Comparison of ENCODE assay signal across 9 cellular contexts in the genomic region with DNA sequence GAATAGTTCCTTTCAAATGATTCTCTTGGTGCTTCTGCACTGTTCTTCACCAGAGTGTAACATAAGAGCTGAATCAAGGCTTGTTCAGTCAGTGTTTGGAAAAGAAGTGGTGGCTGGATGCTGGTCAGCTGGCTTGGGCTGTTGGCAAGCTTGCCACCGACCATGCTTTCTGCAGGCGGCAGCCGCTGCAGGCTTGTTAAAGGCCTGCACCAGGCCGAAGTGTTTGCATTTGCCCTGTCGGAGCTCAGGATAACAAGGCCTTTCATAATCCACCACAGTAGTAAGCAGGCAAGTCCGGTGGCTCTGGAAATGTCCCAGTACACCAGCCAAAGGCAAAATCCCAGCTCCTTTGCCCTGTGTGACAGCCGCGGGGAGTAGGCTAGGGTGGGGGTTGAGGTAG. TPM values are rescaled to one million over a fixed set of nuclear protein-coding genes. Genes with fewer than 3 reads are reported as not detected.
DNase-seq lines count a peak whose midpoint lies in the region; ATAC-seq, FAIRE-seq and TF ChIP-seq lines count a peak whose summit lies in the region.
"Had no signal": no experiment of that assay in that cellular context is flagged by ENCODE, and none has a peak within 500 bp of the region (broad histone marks: within the 10 kb centered on the region; RNA-seq: fewer than 3 reads in every experiment).

No MANE protein-coding gene starts in this region.

- peak in 56 of 58 donors; percentile 14 to 94 (median 75) for DNase-seq in anterior cingulate cortex (lab: John Stamatoyannopoulos, UW)
- DNase-seq in hippocampal formation (lab: John Stamatoyannopoulos, UW), result peak; percentile 73 to 84
- DNase-seq in stromal cell of bone marrow (ENCODE audit: low read depth), result peak; percentile 79
- no peak for DNase-seq in UCSD-AML1 (lab: John Stamatoyannopoulos, UW; ENCODE audit: unreplicated experiment)
- no peak for DNase-seq in GM12891 (ENCODE audit: insufficient read length, low spot score)
- no peak for DNase-seq in activated naive CD4-positive, alpha-beta T cell treated with anti-CD3 and anti-CD28 coated beads, Interleukin-2, amount 50 U/mL, for 16 hours
- DNase-seq in NCI-H1417 (lab: John Stamatoyannopoulos, UW), result no peak
- DNase-seq: nephron progenitor cell had no signal

- ATAC-seq in GM21717 (IDR thresholded peaks at IDR 0.05; ENCODE audit: unreplicated experiment), result peak; percentile 14

- FAIRE-seq in GM12891 (lab: Jason Lieb, UNC), result no peak

- no peak for TF ChIP-seq POLR2A in GM12891 (IDR thresholded peaks at IDR 0.05; ENCODE audit: low read depth, low read length)

TF ChIP-seq in GM12891, 5 proteins besides CTCF, POLR2A, EP300 and RAD21:
- no peak for TF ChIP-seq TAF1 (IDR thresholded peaks at IDR 0.05; ENCODE audit: low read depth, low read length)
- TF ChIP-seq PAX5 (IDR thresholded peaks at IDR 0.05; ENCODE audit: insufficient read depth, low read length, severe bottlenecking), result no peak
- TF ChIP-seq SPI1 (IDR thresholded peaks at IDR 0.05; ENCODE audit: low read depth, low read length), result no peak
- no peak for TF ChIP-seq POU2F2 (IDR thresholded peaks at IDR 0.05; ENCODE audit: low read depth, low read length)
- no peak for TF ChIP-seq POLR2AphosphoS5 (IDR thresholded peaks at IDR 0.05; ENCODE audit: low read depth, low read length)

RNA-seq across cellular contexts. Expression of a gene that starts 26.9 kb away (rescaled TPM):
- 6.7 TPM for polyA plus RNA-seq in GM12891 (2012; ENCODE audit: low read depth, missing spikeins)

Comparison
In these comparisons a context has a peak if more than half of its experiments do, and no peak if none do; other contexts are left out.
1. DNase-seq: peak in anterior cingulate cortex (56 of 58), hippocampal formation (2 of 2) and stromal cell of bone marrow (single experiment); none in UCSD-AML1 (single experiment), GM12891 (single experiment), activated naive CD4-positive, alpha-beta T cell treated with anti-CD3 and anti-CD28 coated beads, Interleukin-2, amount 50 U/mL, for 16 hours (single experiment) and NCI-H1417 (0 of 3).